Comparison of ENCODE assay signal across 9 cellular contexts in genomic region chr5:6837519-6838110, GRCh38.
DNase-seq lines count a peak whose midpoint lies in the region; ATAC-seq and TF ChIP-seq lines count a peak whose summit lies in the region.
"Had no signal": no experiment of that assay in that cellular context is flagged by ENCODE, and none has a peak within 500 bp of the region (broad histone marks: within the 10 kb centered on the region; RNA-seq: fewer than 3 reads in every experiment).

No MANE protein-coding gene starts in this region.

- H3K27me3 Mint-ChIP-seq in stimulated activated memory B cell treated with anti-CD40 and anti-IgM and Interleukin-4, amounts not matched to agents 10 μg/mL and 1 μg/mL and 100 μg/mL, for 72 hours, result peaks cover 21% of the 10 kb centered on the region

- no peaks in the 10 kb centered on the region for H3K36me3 Mint-ChIP-seq in stimulated activated memory B cell treated with anti-CD40 and anti-IgM and Interleukin-4, amounts not matched to agents 10 μg/mL and 1 μg/mL and 100 μg/mL, for 72 hours

- TF ChIP-seq POLR2A in Peyer's patch (IDR thresholded peaks at IDR 0.05) (no peak), transverse colon (IDR thresholded peaks at IDR 0.05) (no peak)

- H3K4me3 ChIP-seq in heart right ventricle, result no peak overlapping the region
- no peak overlapping the region for H3K4me3 ChIP-seq in Peyer's patch
- H3K4me3 ChIP-seq in fibroblast of pulmonary artery (replicated peaks; ENCODE audit: low read depth, low read length), result no peak overlapping the region
- H3K4me3 ChIP-seq in transverse colon, result no peak overlapping the region
- H3K4me3 ChIP-seq: SJSA1 had no signal

- no peak overlapping the region for H3K4me3 Mint-ChIP-seq in stimulated activated memory B cell treated with anti-CD40 and anti-IgM and Interleukin-4, amounts not matched to agents 10 μg/mL and 1 μg/mL and 100 μg/mL, for 72 hours

- H3K4me1 Mint-ChIP-seq in stimulated activated memory B cell treated with anti-CD40 and anti-IgM and Interleukin-4, amounts not matched to agents 10 μg/mL and 1 μg/mL and 100 μg/mL, for 72 hours, result peaks cover 6% of the 10 kb centered on the region

- H3K27ac Mint-ChIP-seq in stimulated activated memory B cell treated with anti-CD40 and anti-IgM and Interleukin-4, amounts not matched to agents 10 μg/mL and 1 μg/mL and 100 μg/mL, for 72 hours, result no peak overlapping the region

- H3K36me3 ChIP-seq in heart right ventricle, result no peaks in the 10 kb centered on the region
- H3K36me3 ChIP-seq in Peyer's patch, result no peaks in the 10 kb centered on the region
- no peaks in the 10 kb centered on the region for H3K36me3 ChIP-seq in transverse colon
- H3K36me3 ChIP-seq: SJSA1 had no signal

- DNase-seq in heart right ventricle (peak in 1 of 2 donors; percentile 27), left ventricle myocardium superior (no peak), Peyer's patch (peak in 1 of 3 donors; percentile 61), fibroblast of pulmonary artery (ENCODE audit: low read depth) (no peak), transverse colon (peak; percentile 16)

- WGBS in heart right ventricle, 2 donors, result 54 to 56% methylated on average over 9 of the region's 9 CpGs
- 64 to 71% methylated on average over 4 to 9 of the region's 9 CpGs for WGBS in transverse colon (ENCODE audit: low coverage in 1 of 2), 2 donors

- intact Hi-C loops in heart right ventricle (cut with DNase I), result loop anchor here in 2 of 10 donors (5.0 kb wide), 1 partner anchor 70 kb away; no protein-coding TSS in a partner anchor
- intact Hi-C loops in left ventricle myocardium superior (cut with micrococcal nuclease), result no loop called here
- intact Hi-C loops in transverse colon (cut with DNase I; ENCODE audit: low total_unique reads), result no loop called here

- in situ Hi-C loops in transverse colon (cut with MboI; ENCODE audit: low pct_ligation_motif_present in 1 of 4, low pct_unique_long_range_greater_than_20kb in 1 of 4, low sequenced_read_pairs in 3 of 4), result no loop called here

- H3K4me1 ChIP-seq in heart right ventricle (peaks cover 0 to 10% (median 8%) of the 10 kb centered on the region in 9 donors), Peyer's patch (no peaks in the 10 kb centered on the region), transverse colon (peaks cover 0 to under 1% (median under 1%) of the 10 kb centered on the region in 4 donors)
- H3K4me1 ChIP-seq: SJSA1 had no signal

- H3K27ac ChIP-seq in heart right ventricle (no peak overlapping the region), Peyer's patch (no peak overlapping the region), transverse colon (no peak overlapping the region)
- H3K27ac ChIP-seq: SJSA1 had no signal

- TF ChIP-seq CTCF in heart right ventricle (IDR thresholded peaks at IDR 0.05) (peak in 8 of 9 donors; percentile 18 to 68 (median 40)), Peyer's patch (IDR thresholded peaks at IDR 0.05) (peak in 4 of 6 experiments; percentile 41 to 57 (median 48)), fibroblast of pulmonary artery (IDR thresholded peaks at IDR 0.05; ENCODE audit: low read length, missing control alignments) (peak; percentile 48), transverse colon (IDR thresholded peaks at IDR 0.05) (peak; percentile 25 to 56 (median 33))

- H3K9me3 Mint-ChIP-seq in stimulated activated memory B cell treated with anti-CD40 and anti-IgM and Interleukin-4, amounts not matched to agents 10 μg/mL and 1 μg/mL and 100 μg/mL, for 72 hours, result peaks cover 6% of the 10 kb centered on the region

- TF ChIP-seq EP300 in transverse colon (IDR thresholded peaks at IDR 0.05; ENCODE audit: low read depth), result no peak

- H3K9me3 ChIP-seq in heart right ventricle (peaks cover 0 to 3% (median 0%) of the 10 kb centered on the region in 11 donors), Peyer's patch (no peaks in the 10 kb centered on the region), transverse colon (no peaks in the 10 kb centered on the region)

- ATAC-seq in heart right ventricle (no peak), left ventricle myocardium superior (no peak), GM19023 (IDR thresholded peaks at IDR 0.05; ENCODE audit: unreplicated experiment) (no peak), GM18502 (IDR thresholded peaks at IDR 0.05; ENCODE audit: poor library complexity, unreplicated experiment) (no peak)
- no peak for ATAC-seq in stimulated activated memory B cell treated with anti-CD40 and anti-IgM and Interleukin-4, amounts not matched to agents 10 μg/mL and 1 μg/mL and 100 μg/mL, for 72 hours

- peaks cover 0 to 29% (median 4%) of the 10 kb centered on the region in 7 donors for H3K27me3 ChIP-seq in heart right ventricle
- no peaks in the 10 kb centered on the region for H3K27me3 ChIP-seq in Peyer's patch
- H3K27me3 ChIP-seq in transverse colon, result no peaks in the 10 kb centered on the region
